Comparison of ENCODE assay signal across 28 cellular contexts in the genomic region with DNA sequence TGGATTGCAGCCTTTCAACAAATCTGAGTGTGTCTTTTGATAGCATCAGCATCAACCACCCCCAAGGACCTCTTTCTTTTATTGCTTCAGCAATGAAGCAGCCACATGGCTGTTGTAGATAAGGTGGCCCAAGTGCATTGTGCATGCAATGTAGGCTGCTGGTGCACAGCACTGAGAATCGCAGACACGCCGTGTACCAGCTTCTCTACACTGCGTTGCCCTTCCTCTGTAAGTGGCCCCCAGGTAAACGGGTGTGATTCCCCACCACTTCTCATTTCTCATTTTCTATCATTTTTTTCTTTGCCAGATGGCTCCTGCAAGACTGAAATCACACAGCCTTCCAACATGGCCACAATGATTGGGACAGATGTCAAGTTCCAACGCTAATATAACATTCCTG.
"Had no signal": no experiment of that assay in that cellular context is flagged by ENCODE, and none has a peak within 500 bp of the region (broad histone marks: within the 10 kb centered on the region; RNA-seq: fewer than 3 reads in every experiment).

No MANE protein-coding gene starts in this region.

- H3K36me3 Mint-ChIP-seq: activated CD4-positive, alpha-beta memory T cell treated with anti-CD3 and anti-CD28 coated beads for 36 hours; activated naive CD4-positive, alpha-beta T cell treated with anti-CD3 and anti-CD28 coated beads, Interleukin-2, amount 50 U/mL, for 72 hours; brain had no signal

- H3K9me3 ChIP-seq: SJSA1 had no signal

- DNase-seq: activated B cell treated with CpG ODN at 0.5 μM for 24 hours; activated CD4-positive, alpha-beta memory T cell treated with anti-CD3 and anti-CD28 coated beads for 36 hours; activated CD4-positive, alpha-beta T cell treated with anti-CD3 and anti-CD28 coated beads for 1 hour; activated CD4-positive, alpha-beta T cell treated with anti-CD3 and anti-CD28 coated beads, Interleukin-2, amount 10 ng/mL, durations not matched to agents 7 days and 5 days; activated CD8-positive, alpha-beta memory T cell treated with anti-CD3 and anti-CD28 coated beads for 24 hours; activated effector memory CD4-positive, alpha-beta T cell treated with anti-CD3 and anti-CD28 coated beads, Interleukin-2, amount 50 U/mL, for 16 hours; activated naive CD4-positive, alpha-beta T cell treated with Interleukin-2 at 50 U/mL for 16 hours; activated naive CD8-positive, alpha-beta T cell treated with anti-CD3 and anti-CD28 coated beads, Interleukin-2, amount 50 U/mL, for 24 hours; activated T-cell treated with anti-CD3 and anti-CD28 coated beads, Interleukin-2, amount 50 U/mL, for 4 hours; amniotic stem cell; Kasumi-1; NCI-H1092 treated with DMSO at 0.1 percent for 48 hours; NCI-H1417 treated with DMSO at 0.1 percent for 48 hours; NCI-H1694; NCI-H2029; NCI-H510A treated with DMSO at 0.1 percent for 48 hours; NK-92 treated with Interleukin-12 subunit alpha and Interleukin-12 subunit beta, amount 100 ng/mL, for 24 hours; PC-3; SHP77; T-helper 17 cell; T-helper 9 cell had no signal

- H3K4me3 Mint-ChIP-seq: activated B cell treated with CpG ODN at 0.5 μM for 24 hours; activated CD4-positive, alpha-beta memory T cell treated with anti-CD3 and anti-CD28 coated beads for 36 hours; activated CD4-positive, alpha-beta T cell treated with anti-CD3 and anti-CD28 coated beads, Interleukin-2, amount 10 ng/mL, durations not matched to agents 7 days and 5 days; activated naive CD8-positive, alpha-beta T cell treated with anti-CD3 and anti-CD28 coated beads, Interleukin-2, amount 50 U/mL, for 24 hours; activated T-cell treated with anti-CD3 and anti-CD28 coated beads, Interleukin-2, amount 50 U/mL, for 4 hours; brain; central memory CD8-positive, alpha-beta T cell; T-helper 17 cell had no signal

- H3K27me3 ChIP-seq: SJSA1 had no signal

- H3K4me1 Mint-ChIP-seq: activated CD4-positive, alpha-beta T cell treated with anti-CD3 and anti-CD28 coated beads, Interleukin-2, amount 10 ng/mL, durations not matched to agents 7 days and 5 days; central memory CD8-positive, alpha-beta T cell; T-helper 17 cell had no signal

- H3K27me3 Mint-ChIP-seq: activated B cell treated with CpG ODN at 0.5 μM for 24 hours; activated CD4-positive, alpha-beta memory T cell treated with anti-CD3 and anti-CD28 coated beads for 36 hours; activated CD4-positive, alpha-beta T cell treated with anti-CD3 and anti-CD28 coated beads, Interleukin-2, amount 10 ng/mL, durations not matched to agents 7 days and 5 days; activated naive CD8-positive, alpha-beta T cell treated with anti-CD3 and anti-CD28 coated beads, Interleukin-2, amount 50 U/mL, for 24 hours; central memory CD8-positive, alpha-beta T cell; T-helper 17 cell had no signal

- H3K4me3 ChIP-seq: SJSA1 had no signal

- H3K9me3 Mint-ChIP-seq: activated B cell treated with CpG ODN at 0.5 μM for 24 hours; activated CD4-positive, alpha-beta memory T cell treated with anti-CD3 and anti-CD28 coated beads for 36 hours; activated CD4-positive, alpha-beta T cell treated with anti-CD3 and anti-CD28 coated beads, Interleukin-2, amount 10 ng/mL, durations not matched to agents 7 days and 5 days; activated naive CD4-positive, alpha-beta T cell treated with anti-CD3 and anti-CD28 coated beads, Interleukin-2, amount 50 U/mL, for 72 hours; activated naive CD8-positive, alpha-beta T cell treated with anti-CD3 and anti-CD28 coated beads, Interleukin-2, amount 50 U/mL, for 24 hours; activated T-cell treated with anti-CD3 and anti-CD28 coated beads, Interleukin-2, amount 50 U/mL, for 4 hours; brain; central memory CD8-positive, alpha-beta T cell had no signal

- ATAC-seq: activated naive CD4-positive, alpha-beta T cell treated with anti-CD3 and anti-CD28 coated beads, Interleukin-2, amount 50 U/mL, for 72 hours; activated naive CD8-positive, alpha-beta T cell treated with anti-CD3 and anti-CD28 coated beads, Interleukin-2, amount 50 U/mL, for 24 hours; activated T-cell treated with anti-CD3 and anti-CD28 coated beads, Interleukin-2, amount 50 U/mL, for 4 hours; PC-3; T-helper 17 cell had no signal

- H3K27ac Mint-ChIP-seq: activated B cell treated with CpG ODN at 0.5 μM for 24 hours; activated CD4-positive, alpha-beta memory T cell treated with anti-CD3 and anti-CD28 coated beads for 36 hours; activated CD4-positive, alpha-beta T cell treated with anti-CD3 and anti-CD28 coated beads, Interleukin-2, amount 10 ng/mL, durations not matched to agents 7 days and 5 days; activated naive CD4-positive, alpha-beta T cell treated with anti-CD3 and anti-CD28 coated beads, Interleukin-2, amount 50 U/mL, for 72 hours; activated naive CD8-positive, alpha-beta T cell treated with anti-CD3 and anti-CD28 coated beads, Interleukin-2, amount 50 U/mL, for 24 hours; brain; T-helper 17 cell had no signal

- H3K27ac ChIP-seq: SJSA1 had no signal

- H3K36me3 ChIP-seq: SJSA1 had no signal

- FAIRE-seq: astrocyte, RCC 7860, TTC549 had no signal
